In genomic region chr12:123801573-123802178, GRCh38 we compare ENCODE assay signal across 11 cellular contexts. TPM values are rescaled to one million over a fixed set of nuclear protein-coding genes. Genes with fewer than 3 reads are reported as not detected.
A peak's percentile ranks its signal among the peaks of the same experiment; 100 is the strongest.
DNase-seq lines count a peak whose midpoint lies in the region; ATAC-seq, FAIRE-seq and TF ChIP-seq lines count a peak whose summit lies in the region.
"Had no signal": no experiment of that assay in that cellular context is flagged by ENCODE, and none has a peak within 500 bp of the region (broad histone marks: within the 10 kb centered on the region; RNA-seq: fewer than 3 reads in every experiment).

No MANE protein-coding gene starts in this region.

- peak; percentile 70 for TF ChIP-seq CTCF in AG04450 (IDR thresholded peaks at IDR 0.05; ENCODE audit: low read depth, low read length)
- peak in 1 of 2 experiments; percentile 38; a peak in 2 of 4 replicates for TF ChIP-seq CTCF in GM23338 (conservative IDR thresholded peaks at IDR 0.05; ENCODE audit: low read depth in 2 of 2)
- no peak for TF ChIP-seq CTCF in pancreas (IDR thresholded peaks at IDR 0.05)
- TF ChIP-seq CTCF in esophagus muscularis mucosa (IDR thresholded peaks at IDR 0.05), result peak in 1 of 3 experiments; percentile 7

- no peak overlapping the region for H3K4me3 ChIP-seq in AG04450 (ENCODE audit: low read depth, low read length)
- H3K4me3 ChIP-seq in GM23338, result no peak overlapping the region
- no peak overlapping the region for H3K4me3 ChIP-seq in pancreas
- H3K4me3 ChIP-seq in esophagus muscularis mucosa, result no peak overlapping the region

- POLR2A ChIA-PET in AG04450 (lab: Yijun Ruan, JAX), result no interaction called here

- CTCF ChIA-PET in AG04450 (lab: Charles Lee), result interaction anchor here (1.0 to 4.8 kb wide), 7 partner anchors 12 to 231 kb away, joined by 3 to 35 read pairs (median 16); no protein-coding TSS in a partner anchor

- no peaks in the 10 kb centered on the region for H3K79me2 ChIP-seq in GM23338 (replicated peaks; ENCODE audit: insufficient read depth)

- H3K36me3 ChIP-seq in GM23338 (ENCODE audit: insufficient read depth) (no peaks in the 10 kb centered on the region), pancreas (no peaks in the 10 kb centered on the region), esophagus muscularis mucosa (no peaks in the 10 kb centered on the region)

- TF ChIP-seq POLR2A in esophagus muscularis mucosa (IDR thresholded peaks at IDR 0.05; ENCODE audit: low read depth), result no peak

- no peaks in the 10 kb centered on the region for H3K27me3 ChIP-seq in AG04450 (ENCODE audit: control insufficient read depth, insufficient read depth, low read length)
- no peaks in the 10 kb centered on the region for H3K27me3 ChIP-seq in GM23338 (ENCODE audit: insufficient read depth)
- no peaks in the 10 kb centered on the region for H3K27me3 ChIP-seq in pancreas
- H3K27me3 ChIP-seq in esophagus muscularis mucosa, result peaks cover 0 to 12% (median 0%) of the 10 kb centered on the region in 4 donors

- no peaks in the 10 kb centered on the region for H3K9me3 ChIP-seq in AG04450 (ENCODE audit: control insufficient read depth, insufficient read depth, low read length)
- H3K9me3 ChIP-seq in pancreas, result no peaks in the 10 kb centered on the region
- H3K9me3 ChIP-seq in esophagus muscularis mucosa, result no peaks in the 10 kb centered on the region

- 34 to 50% methylated on average over 8 of the region's 8 CpGs for WGBS in pancreas, 2 donors
- WGBS in esophagus muscularis mucosa, result 69% methylated on average over 8 of the region's 8 CpGs

- ATAC-seq in GM23338 (no peak), SK-N-SH treated with all-trans-retinoic acid at 6 μM for 48 hours (0 out of 3 replicates have a peak, but pooled peaks have one; percentile 37), GM21619 (IDR thresholded peaks at IDR 0.05; ENCODE audit: unreplicated experiment) (no peak), pancreas (no peak)
- ATAC-seq: activated T-helper 17 cell treated with anti-CD3 and anti-CD28 coated beads, Interleukin-2, amount 50 U/mL, for 72 hours had no signal

- no peak overlapping the region for H2AFZ ChIP-seq in GM23338

- no peak overlapping the region for H3K27ac Mint-ChIP-seq in GM23338
- H3K27ac Mint-ChIP-seq: activated T-helper 17 cell treated with anti-CD3 and anti-CD28 coated beads, Interleukin-2, amount 50 U/mL, for 72 hours had no signal

- no peak for TF ChIP-seq EP300 in esophagus muscularis mucosa (IDR thresholded peaks at IDR 0.05)

- H3K4me1 ChIP-seq in GM23338 (ENCODE audit: insufficient read depth) (no peaks in the 10 kb centered on the region), pancreas (no peaks in the 10 kb centered on the region), esophagus muscularis mucosa (no peaks in the 10 kb centered on the region)

- no peaks in the 10 kb centered on the region for H3K36me3 Mint-ChIP-seq in GM23338 (ENCODE audit: low read depth)

- H3K4me1 Mint-ChIP-seq in GM23338, result no peaks in the 10 kb centered on the region
- H3K4me1 Mint-ChIP-seq: activated T-helper 17 cell treated with anti-CD3 and anti-CD28 coated beads, Interleukin-2, amount 50 U/mL, for 72 hours had no signal

- H3K27ac ChIP-seq in AG04450 (ENCODE audit: low read depth, low read length), result no peak overlapping the region
- H3K27ac ChIP-seq in GM23338 (ENCODE audit: low read depth), result no peak overlapping the region
- no peak overlapping the region for H3K27ac ChIP-seq in pancreas
- no peak overlapping the region for H3K27ac ChIP-seq in esophagus muscularis mucosa (replicated peaks in 1 of 4)

- no peaks in the 10 kb centered on the region for H3F3A ChIP-seq in GM23338 (replicated peaks; ENCODE audit: low read depth)

- H3K4me2 ChIP-seq in GM23338, result no peak overlapping the region

- no peak for FAIRE-seq in pancreas (lab: Jason Lieb, UNC)

- H3K4me3 Mint-ChIP-seq in GM23338, result no peak overlapping the region
- H3K4me3 Mint-ChIP-seq: activated T-helper 17 cell treated with anti-CD3 and anti-CD28 coated beads, Interleukin-2, amount 50 U/mL, for 72 hours had no signal

- H3K9me2 ChIP-seq in GM23338 (ENCODE audit: insufficient read depth), result no peaks in the 10 kb centered on the region

- peaks cover 9% of the 10 kb centered on the region for H3K27me3 Mint-ChIP-seq in GM23338 (ENCODE audit: insufficient read depth, low read depth, poor library complexity)

- peak; percentile 7 for DNase-seq in AG04450 (ENCODE audit: low read depth, low spot score)
- DNase-seq in GM23338 (ENCODE audit: low spot score), result peak; percentile 34
- DNase-seq in glomerular visceral epithelial cell (ENCODE audit: extremely low spot score), result peak; percentile 7
- DNase-seq in pancreas, result no peak
- DNase-seq in cortex of kidney (lab: John Stamatoyannopoulos, UW), result no peak
- no peak for DNase-seq in esophagus muscularis mucosa (ENCODE audit: extremely low spot score)
- DNase-seq: NCI-H748 treated with DMSO at 0.1 percent for 48 hours had no signal

- no peaks in the 10 kb centered on the region for H3K9me3 Mint-ChIP-seq in GM23338
- H3K9me3 Mint-ChIP-seq: activated T-helper 17 cell treated with anti-CD3 and anti-CD28 coated beads, Interleukin-2, amount 50 U/mL, for 72 hours had no signal

- intact Hi-C loops in pancreas (cut with DNase I), result no loop called here
- intact Hi-C loops in esophagus muscularis mucosa (cut with DNase I), result no loop called here

- no peaks in the 10 kb centered on the region for H4K20me1 ChIP-seq in GM23338 (replicated peaks; ENCODE audit: insufficient read depth)

TF ChIP-seq in SK-N-SH treated with all-trans-retinoic acid at 6 μM for 48 hours, 23 proteins besides CTCF, POLR2A, EP300 and RAD21 (continues in another document):
- TF ChIP-seq TCF4 (CRISPR knock-in tag; IDR thresholded peaks at IDR 0.05; ENCODE audit: borderline replicate concordance) (no peak), ISL1 (CRISPR knock-in tag; IDR thresholded peaks at IDR 0.05) (no peak), TSHZ2 (CRISPR knock-in tag; IDR thresholded peaks at IDR 0.05) (no peak), RARB (CRISPR knock-in tag; IDR thresholded peaks at IDR 0.05) (no peak), SNAI2 (CRISPR knock-in tag; IDR thresholded peaks at IDR 0.05) (no peak), ZNF565 (CRISPR knock-in tag; conservative IDR thresholded peaks at IDR 0.05; ENCODE audit: low read depth) (no peak), CSRNP3 (CRISPR knock-in tag; IDR thresholded peaks at IDR 0.05) (no peak), TOX (CRISPR knock-in tag; IDR thresholded peaks at IDR 0.05; ENCODE audit: borderline replicate concordance) (no peak)
- TF ChIP-seq, protein P1, sequence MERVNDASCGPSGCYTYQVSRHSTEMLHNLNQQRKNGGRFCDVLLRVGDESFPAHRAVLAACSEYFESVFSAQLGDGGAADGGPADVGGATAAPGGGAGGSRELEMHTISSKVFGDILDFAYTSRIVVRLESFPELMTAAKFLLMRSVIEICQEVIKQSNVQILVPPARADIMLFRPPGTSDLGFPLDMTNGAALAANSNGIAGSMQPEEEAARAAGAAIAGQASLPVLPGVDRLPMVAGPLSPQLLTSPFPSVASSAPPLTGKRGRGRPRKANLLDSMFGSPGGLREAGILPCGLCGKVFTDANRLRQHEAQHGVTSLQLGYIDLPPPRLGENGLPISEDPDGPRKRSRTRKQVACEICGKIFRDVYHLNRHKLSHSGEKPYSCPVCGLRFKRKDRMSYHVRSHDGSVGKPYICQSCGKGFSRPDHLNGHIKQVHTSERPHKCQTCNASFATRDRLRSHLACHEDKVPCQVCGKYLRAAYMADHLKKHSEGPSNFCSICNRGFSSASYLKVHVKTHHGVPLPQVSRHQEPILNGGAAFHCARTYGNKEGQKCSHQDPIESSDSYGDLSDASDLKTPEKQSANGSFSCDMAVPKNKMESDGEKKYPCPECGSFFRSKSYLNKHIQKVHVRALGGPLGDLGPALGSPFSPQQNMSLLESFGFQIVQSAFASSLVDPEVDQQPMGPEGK (CRISPR knock-in tag; IDR thresholded peaks at IDR 0.05; ENCODE audit: borderline replicate concordance), result no peak

RNA-seq across cellular contexts. Expression of gene DNAH10, which starts 39.6 kb away (rescaled TPM):
- polyA plus RNA-seq in AG04450 (2011; rRNA removed), result 8.6 and 9.1 TPM in 2 replicates
- 8.0 and 9.0 TPM in 2 replicates for polyA minus RNA-seq in AG04450 (2011; rRNA and poly(A)+ RNA removed)
- 0.03 and 0.12 TPM in 2 replicates for total RNA-seq in GM23338 (2014; rRNA removed; shearing (Covaris generic))
- 0.03 and 0.19 TPM in 2 replicates for polyA plus RNA-seq in GM23338 (2016; fragmentation: Nextera tagmentation; extraction: Ambion mirVana)
- total RNA-seq in pancreas, result under 1 TPM in 5 of 6 donors, not detected in 1; 0.08 to 0.59 (median 0.14) TPM
- polyA plus RNA-seq in pancreas, result under 1 TPM; 0.02 to 0.04 TPM
- 1 to 10 TPM in 1 of 4 donors, under 1 TPM in 1, not detected in 2; 0.06 to 1.3 TPM for total RNA-seq in esophagus muscularis mucosa
- total RNA-seq: lung microvascular endothelial cell had no signal

Comparison
In these comparisons a context has a peak if more than half of its experiments do, and no peak if none do; other contexts are left out.
1. DNase-seq: peak in AG04450 (single experiment), GM23338 (single experiment) and glomerular visceral epithelial cell (single experiment); none in pancreas (0 of 6), cortex of kidney (single experiment) and esophagus muscularis mucosa (single experiment).